In genomic region chr1:58964428-58964827, GRCh38 we compare ENCODE assay signal across 28 cellular contexts.
DNase-seq lines count a peak whose midpoint lies in the region; ATAC-seq and TF ChIP-seq lines count a peak whose summit lies in the region.
"Had no signal": no experiment of that assay in that cellular context is flagged by ENCODE, and none has a peak within 500 bp of the region (broad histone marks: within the 10 kb centered on the region; RNA-seq: fewer than 3 reads in every experiment).

No MANE protein-coding gene starts in this region.

- peaks cover 23% of the 10 kb centered on the region for H3K4me1 ChIP-seq in upper lobe of right lung
- no peaks in the 10 kb centered on the region for H3K4me1 ChIP-seq in HAP-1

- ATAC-seq in upper lobe of right lung: peak; percentile 43
- ATAC-seq: GM23338, natural killer cell had no signal

- DNase-seq in NCI-H510A treated with DMSO at 0.1 percent for 48 hours (lab: John Stamatoyannopoulos, UW) (peak; percentile 6), NCI-H510A (lab: John Stamatoyannopoulos, UW) (no peak), RPMI8226 (peak; percentile 45), mucosa of gallbladder (ENCODE audit: low spot score) (peak; percentile 70), upper lobe of right lung (no peak), DMS153 (lab: John Stamatoyannopoulos, UW) (no peak), T1000 (lab: John Stamatoyannopoulos, UW) (no peak), HAP-1 (ENCODE audit: low spot score in 2 of 2) (no peak)
- DNase-seq: activated CD4-positive, alpha-beta T cell treated with anti-CD3 and anti-CD28 coated beads for 48 hours; activated effector memory CD4-positive, alpha-beta T cell treated with anti-CD3 and anti-CD28 coated beads, Interleukin-2, amount 50 U/mL, for 16 hours; activated naive CD8-positive, alpha-beta T cell treated with anti-CD3 and anti-CD28 coated beads, Interleukin-2, amount 10 ng/mL, durations not matched to agents 7 days and 5 days; activated T-cell treated with anti-CD3 and anti-CD28 coated beads, Interleukin-2, amount 50 U/mL, for 1 hour; aorta; Calu3; DMS79 treated with DMSO at 0.1 percent for 48 hours; effector CD8-positive, alpha-beta T cell; GF-D8; natural killer cell; NCI-H146; NCI-H2171 treated with DMSO at 0.1 percent for 48 hours; NCI-H748 treated with DMSO at 0.1 percent for 48 hours; nucleus accumbens; SJCRH30; stimulated activated CD4-positive, alpha-beta T cell treated with anti-CD3 and anti-CD28 coated beads, Interleukin-4, amount 100 ng/mL, for 24 hours; WERI-Rb-1 had no signal

- H3K36me3 ChIP-seq in upper lobe of right lung (no peaks in the 10 kb centered on the region), HAP-1 (replicated peaks) (no peaks in the 10 kb centered on the region)
- H3K36me3 ChIP-seq: left ventricle myocardium inferior, SJCRH30, WERI-Rb-1 had no signal

- intact Hi-C loops in upper lobe of right lung (cut with DNase I): no loop called here

- no peaks in the 10 kb centered on the region for H3K27me3 ChIP-seq in upper lobe of right lung
- H3K27me3 ChIP-seq in HAP-1 (ENCODE audit: low read depth): no peaks in the 10 kb centered on the region
- H3K27me3 ChIP-seq: SJCRH30 had no signal

- in situ Hi-C loops in HAP-1 (cut with MboI; ENCODE audit: low sequenced_read_pairs): no loop called here

- no peak overlapping the region for H3K27ac ChIP-seq in upper lobe of right lung
- H3K27ac ChIP-seq: epithelial cell of prostate, left ventricle myocardium inferior, SJCRH30, WERI-Rb-1 had no signal

- H3K4me3 ChIP-seq in upper lobe of right lung (no peak overlapping the region), HAP-1 (no peak overlapping the region)
- H3K4me3 ChIP-seq: GM23338, left ventricle myocardium inferior, SJCRH30 had no signal

- no peak for TF ChIP-seq CTCF in upper lobe of right lung (IDR thresholded peaks at IDR 0.05)

- H3K9me3 ChIP-seq in upper lobe of right lung: no peaks in the 10 kb centered on the region
- H3K9me3 ChIP-seq in HAP-1: no peaks in the 10 kb centered on the region
- H3K9me3 ChIP-seq: left ventricle myocardium inferior had no signal

Comparison
In these comparisons a context has a peak if more than half of its experiments do, and no peak if none do; other contexts are left out.
1. DNase-seq: peak in NCI-H510A treated with DMSO at 0.1 percent for 48 hours (single experiment), RPMI8226 (single experiment) and mucosa of gallbladder (single experiment); none in NCI-H510A (single experiment), upper lobe of right lung (single experiment), DMS153 (single experiment), T1000 (single experiment) and HAP-1 (0 of 2).